10 cellular contexts compared by ENCODE assay signal in the genomic region with DNA sequence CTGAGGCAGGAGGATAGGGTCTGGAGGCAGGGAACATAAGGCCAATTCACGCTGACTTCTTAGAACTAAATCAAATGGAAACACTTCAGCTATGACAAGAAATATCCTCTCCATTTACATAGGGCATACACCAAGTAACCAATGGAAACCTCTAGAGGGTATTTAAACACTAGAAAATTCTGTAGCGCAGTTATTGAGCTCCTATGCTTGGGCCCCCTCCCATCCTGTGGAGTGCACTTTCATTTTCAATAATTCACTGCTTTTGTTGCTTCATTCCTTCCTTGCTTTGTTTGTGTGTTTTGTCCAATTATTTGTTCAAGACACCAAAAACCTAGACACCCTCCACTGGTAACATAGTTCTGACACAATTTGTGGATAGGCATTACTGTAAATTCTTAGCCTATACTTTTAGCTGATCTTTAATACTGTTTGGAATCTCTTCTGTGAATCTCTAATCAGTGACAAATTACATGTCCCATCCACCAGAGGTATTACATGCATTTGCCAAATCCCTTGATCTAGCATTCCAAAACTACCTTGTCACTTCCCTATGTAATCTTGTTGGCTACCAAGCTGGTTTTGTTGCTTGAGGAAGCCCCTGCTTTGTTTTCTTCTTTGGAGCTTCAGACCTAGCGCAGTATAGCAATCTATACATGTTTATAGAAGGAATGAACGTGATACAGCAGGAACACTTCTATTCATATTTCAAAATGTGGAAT.
DNase-seq lines count a peak whose midpoint lies in the region; ATAC-seq and TF ChIP-seq lines count a peak whose summit lies in the region.
"Had no signal": no experiment of that assay in that cellular context is flagged by ENCODE, and none has a peak within 500 bp of the region (broad histone marks: within the 10 kb centered on the region; RNA-seq: fewer than 3 reads in every experiment).

No MANE protein-coding gene starts in this region.

- H3K4me3 Mint-ChIP-seq in activated T-helper 17 cell treated with anti-CD3 and anti-CD28 coated beads, Interleukin-2, amount 50 U/mL, for 72 hours: peak overlapping the region; percentile 79
- H3K4me3 Mint-ChIP-seq in neural progenitor cell: no peak overlapping the region
- H3K4me3 Mint-ChIP-seq: brain, nephron had no signal

- H3F3A ChIP-seq in neural progenitor cell (ENCODE audit: low read depth): no peaks in the 10 kb centered on the region

- no peaks in the 10 kb centered on the region for H3K27me3 Mint-ChIP-seq in activated T-helper 17 cell treated with anti-CD3 and anti-CD28 coated beads, Interleukin-2, amount 50 U/mL, for 72 hours
- H3K27me3 Mint-ChIP-seq in neural progenitor cell (ENCODE audit: insufficient read depth, low read depth): no peaks in the 10 kb centered on the region
- H3K27me3 Mint-ChIP-seq: brain had no signal

- H3K9ac ChIP-seq in neural progenitor cell: no peak overlapping the region

- intact Hi-C loops in adrenal gland (cut with DNase I): no loop called here

- H3K79me2 ChIP-seq in neural progenitor cell (ENCODE audit: low read depth): no peaks in the 10 kb centered on the region

- H3K9me3 Mint-ChIP-seq in activated T-helper 17 cell treated with anti-CD3 and anti-CD28 coated beads, Interleukin-2, amount 50 U/mL, for 72 hours: no peaks in the 10 kb centered on the region
- H3K9me3 Mint-ChIP-seq in neural progenitor cell: no peaks in the 10 kb centered on the region
- H3K9me3 Mint-ChIP-seq: nephron had no signal

- DNase-seq in neural progenitor cell (ENCODE audit: low spot score): no peak
- DNase-seq in adrenal gland: no peak
- DNase-seq in NK-92 treated with Interleukin-12 subunit alpha and Interleukin-12 subunit beta, amount 100 ng/mL, for 24 hours (lab: John Stamatoyannopoulos, UW): no peak
- DNase-seq in NCI-H1694 (lab: John Stamatoyannopoulos, UW): no peak
- no peak for DNase-seq in H4 (ENCODE audit: low spot score)

- H2AFZ ChIP-seq in neural progenitor cell (replicated peaks): no peak overlapping the region

- H3K9me3 ChIP-seq in neural progenitor cell (ENCODE audit: low read depth) (no peaks in the 10 kb centered on the region), adrenal gland (replicated peaks in 1 of 3) (no peaks in the 10 kb centered on the region)

- H3K4me1 Mint-ChIP-seq in activated T-helper 17 cell treated with anti-CD3 and anti-CD28 coated beads, Interleukin-2, amount 50 U/mL, for 72 hours: peaks cover 58% of the 10 kb centered on the region
- H3K4me1 Mint-ChIP-seq in neural progenitor cell: peaks cover 22% of the 10 kb centered on the region
- H3K4me1 Mint-ChIP-seq: nephron had no signal

- H3K4me1 ChIP-seq in neural progenitor cell (no peaks in the 10 kb centered on the region), adrenal gland (replicated peaks in 1 of 2) (no peaks in the 10 kb centered on the region)

- H3K36me3 ChIP-seq in neural progenitor cell (no peaks in the 10 kb centered on the region), adrenal gland (replicated peaks in 1 of 2) (no peaks in the 10 kb centered on the region)

- H3K36me3 Mint-ChIP-seq in activated T-helper 17 cell treated with anti-CD3 and anti-CD28 coated beads, Interleukin-2, amount 50 U/mL, for 72 hours (ENCODE audit: low read depth): peaks cover 44% of the 10 kb centered on the region
- peaks cover 11% of the 10 kb centered on the region for H3K36me3 Mint-ChIP-seq in neural progenitor cell

- H3K4me3 ChIP-seq in neural progenitor cell (no peak overlapping the region), adrenal gland (no peak overlapping the region)

- ATAC-seq in GM18907 (IDR thresholded peaks at IDR 0.05; ENCODE audit: unreplicated experiment) (peak; percentile 39), HG02884 (IDR thresholded peaks at IDR 0.05; ENCODE audit: unreplicated experiment) (peak; percentile 37)
- peak; percentile 46 for ATAC-seq in activated T-helper 17 cell treated with anti-CD3 and anti-CD28 coated beads, Interleukin-2, amount 50 U/mL, for 72 hours (replicated peaks)

- 61 to 75% (median 69%) methylated on average over 4 of the region's 4 CpGs for WGBS in adrenal gland, 4 donors

- H3K27me3 ChIP-seq in neural progenitor cell (no peaks in the 10 kb centered on the region), adrenal gland (no peaks in the 10 kb centered on the region)

- no peak overlapping the region for H3K4me2 ChIP-seq in neural progenitor cell

- H3K27ac ChIP-seq in neural progenitor cell: no peak overlapping the region
- no peak overlapping the region for H3K27ac ChIP-seq in adrenal gland

- no peaks in the 10 kb centered on the region for H4K20me1 ChIP-seq in neural progenitor cell (ENCODE audit: low read depth)

- peak overlapping the region; percentile 90 for H3K27ac Mint-ChIP-seq in activated T-helper 17 cell treated with anti-CD3 and anti-CD28 coated beads, Interleukin-2, amount 50 U/mL, for 72 hours
- H3K27ac Mint-ChIP-seq in neural progenitor cell: peak overlapping the region; percentile 44
- H3K27ac Mint-ChIP-seq: brain, nephron had no signal

- TF ChIP-seq CTCF in neural progenitor cell (IDR thresholded peaks at IDR 0.05): no peak
- no peak for TF ChIP-seq CTCF in adrenal gland (IDR thresholded peaks at IDR 0.05)

- TF ChIP-seq POLR2A in adrenal gland (IDR thresholded peaks at IDR 0.05): no peak
